ENCODE assay signal across 22 cellular contexts in genomic region chr7:83796760-83797159, GRCh38.
DNase-seq lines count a peak whose midpoint lies in the region; ATAC-seq, FAIRE-seq and TF ChIP-seq lines count a peak whose summit lies in the region.
"Had no signal": no experiment of that assay in that cellular context is flagged by ENCODE, and none has a peak within 500 bp of the region (broad histone marks: within the 10 kb centered on the region; RNA-seq: fewer than 3 reads in every experiment).

No MANE protein-coding gene starts in this region.

- TF ChIP-seq CTCF in WTC11 (IDR thresholded peaks at IDR 0.05): no peak

- TF ChIP-seq POLR2A in GM12891 (IDR thresholded peaks at IDR 0.05; ENCODE audit: low read depth, low read length): no peak

- no peaks in the 10 kb centered on the region for H3K4me1 Mint-ChIP-seq in WTC11
- H3K4me1 Mint-ChIP-seq: CD14-positive monocyte had no signal

- ATAC-seq in GM18907 (IDR thresholded peaks at IDR 0.05; ENCODE audit: unreplicated experiment) (peak; percentile 45), HG02870 (IDR thresholded peaks at IDR 0.05; ENCODE audit: unreplicated experiment) (peak; percentile 50), HG03565 (IDR thresholded peaks at IDR 0.05; ENCODE audit: unreplicated experiment) (peak; percentile 66), GM19397 (IDR thresholded peaks at IDR 0.05; ENCODE audit: unreplicated experiment) (no peak), HG03045 (IDR thresholded peaks at IDR 0.05; ENCODE audit: unreplicated experiment) (no peak), WTC11 (no peak)
- ATAC-seq: A549, HepG2 had no signal

- POLR2A ChIA-PET in WTC11 (lab: Charles Lee): interaction anchor here (0.6 kb wide), 1 partner anchor 34 kb away, joined by 4 read pairs; no protein-coding TSS in a partner anchor

- no peak overlapping the region for H3K27ac Mint-ChIP-seq in WTC11
- H3K27ac Mint-ChIP-seq: CD14-positive monocyte had no signal

- FAIRE-seq in GM12891 (lab: Jason Lieb, UNC): peak; percentile 38
- FAIRE-seq: A549, GM12892, GM19239, HepG2 had no signal

- CTCF ChIA-PET in WTC11 (lab: Charles Lee): no interaction called here

- H3K27me3 Mint-ChIP-seq in WTC11 (ENCODE audit: low read depth): no peaks in the 10 kb centered on the region

- no peak overlapping the region for H3K4me3 Mint-ChIP-seq in WTC11
- H3K4me3 Mint-ChIP-seq: CD14-positive monocyte had no signal

- H3K9me3 Mint-ChIP-seq in WTC11: peaks cover 3% of the 10 kb centered on the region

- H3K36me3 Mint-ChIP-seq in WTC11: no peaks in the 10 kb centered on the region
- H3K36me3 Mint-ChIP-seq: CD14-positive monocyte had no signal

- DNase-seq in GM12891 (ENCODE audit: insufficient read length, low spot score) (no peak), AG08395 (ENCODE audit: low spot score) (no peak), WTC11 (ENCODE audit: low spot score) (no peak)
- DNase-seq: COR-L47, DMS153, EL, GOT3, Karpas-422, MM.1S, NCI-H1105, NCI-H1694 treated with DMSO at 0.1 percent for 48 hours, SHP77 treated with DMSO at 0.1 percent for 48 hours had no signal

TF ChIP-seq in GM12891, 5 proteins besides CTCF, POLR2A, EP300 and RAD21:
- TF ChIP-seq TAF1 (IDR thresholded peaks at IDR 0.05; ENCODE audit: low read depth, low read length): no peak
- TF ChIP-seq SPI1 (IDR thresholded peaks at IDR 0.05; ENCODE audit: low read depth, low read length): peak; percentile 32; the same call in 1 of the 2 replicates

TF ChIP-seq in WTC11, 78 proteins besides CTCF, POLR2A, EP300 and RAD21 (continues in another document):
- no peak for TF ChIP-seq ERG (CRISPR knock-in tag; IDR thresholded peaks at IDR 0.05)
- TF ChIP-seq E2F5 (CRISPR knock-in tag; IDR thresholded peaks at IDR 0.05): no peak
- TF ChIP-seq ATF1 (CRISPR knock-in tag; IDR thresholded peaks at IDR 0.05): no peak
- TF ChIP-seq E2F4 (CRISPR knock-in tag; IDR thresholded peaks at IDR 0.05; ENCODE audit: borderline replicate concordance, low read depth): no peak
- no peak for TF ChIP-seq ATF3 (CRISPR knock-in tag; conservative IDR thresholded peaks at IDR 0.05)
- no peak for TF ChIP-seq ZNF219 (CRISPR knock-in tag; IDR thresholded peaks at IDR 0.05; ENCODE audit: borderline replicate concordance)
- TF ChIP-seq MXD4 (CRISPR knock-in tag; IDR thresholded peaks at IDR 0.05; ENCODE audit: borderline replicate concordance): no peak
- no peak for TF ChIP-seq ZNF416 (CRISPR knock-in tag; IDR thresholded peaks at IDR 0.05)
- no peak for TF ChIP-seq ZNF532 (CRISPR knock-in tag; IDR thresholded peaks at IDR 0.05; ENCODE audit: borderline replicate concordance)
- TF ChIP-seq NFATC4 (CRISPR knock-in tag; IDR thresholded peaks at IDR 0.05): no peak
- TF ChIP-seq IRF1 (CRISPR knock-in tag; IDR thresholded peaks at IDR 0.05): no peak
- TF ChIP-seq TEAD4 (CRISPR knock-in tag; IDR thresholded peaks at IDR 0.05): no peak
- TF ChIP-seq ZNF138 (CRISPR knock-in tag; conservative IDR thresholded peaks at IDR 0.05): no peak
- TF ChIP-seq EMX1 (CRISPR knock-in tag; IDR thresholded peaks at IDR 0.05): no peak
- TF ChIP-seq ATF2 (CRISPR knock-in tag; IDR thresholded peaks at IDR 0.05; ENCODE audit: borderline replicate concordance, low read depth): no peak
- TF ChIP-seq MLX (CRISPR knock-in tag; IDR thresholded peaks at IDR 0.05): no peak
- TF ChIP-seq NR1H2 (CRISPR knock-in tag; IDR thresholded peaks at IDR 0.05): no peak
- no peak for TF ChIP-seq ZMAT4 (CRISPR knock-in tag; IDR thresholded peaks at IDR 0.05)

Comparison
In these comparisons a context has a peak if more than half of its experiments do, and no peak if none do; other contexts are left out.
1. ATAC-seq: peak in GM18907 (single experiment), HG02870 (single experiment) and HG03565 (single experiment); none in GM19397 (single experiment), HG03045 (single experiment) and WTC11 (single experiment).